1 cellular context compared by ENCODE assay signal in genomic region chr16:72224260-72224768, GRCh38.
TF ChIP-seq lines count a peak whose summit lies in the region.

No MANE protein-coding gene starts in this region.

TF ChIP-seq in HepG2, 621 proteins besides CTCF, POLR2A, EP300 and RAD21 (continues in another document):
- TF ChIP-seq, protein P1, sequence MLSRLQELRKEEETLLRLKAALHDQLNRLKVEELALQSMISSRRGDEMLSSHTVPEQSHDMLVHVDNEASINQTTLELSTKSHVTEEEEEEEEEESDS (CRISPR knock-in tag; IDR thresholded peaks at IDR 0.05; ENCODE audit: borderline replicate concordance) = no peak
- no peak for TF ChIP-seq PRPF4 (IDR thresholded peaks at IDR 0.05; ENCODE audit: low read depth, low read length, poor library complexity, severe bottlenecking)
- no peak for TF ChIP-seq ZNF879 (CRISPR knock-in tag; IDR thresholded peaks at IDR 0.05)
- TF ChIP-seq FUBP1 (CRISPR knock-in tag; IDR thresholded peaks at IDR 0.05; ENCODE audit: borderline replicate concordance) = no peak
- TF ChIP-seq, protein P2, sequence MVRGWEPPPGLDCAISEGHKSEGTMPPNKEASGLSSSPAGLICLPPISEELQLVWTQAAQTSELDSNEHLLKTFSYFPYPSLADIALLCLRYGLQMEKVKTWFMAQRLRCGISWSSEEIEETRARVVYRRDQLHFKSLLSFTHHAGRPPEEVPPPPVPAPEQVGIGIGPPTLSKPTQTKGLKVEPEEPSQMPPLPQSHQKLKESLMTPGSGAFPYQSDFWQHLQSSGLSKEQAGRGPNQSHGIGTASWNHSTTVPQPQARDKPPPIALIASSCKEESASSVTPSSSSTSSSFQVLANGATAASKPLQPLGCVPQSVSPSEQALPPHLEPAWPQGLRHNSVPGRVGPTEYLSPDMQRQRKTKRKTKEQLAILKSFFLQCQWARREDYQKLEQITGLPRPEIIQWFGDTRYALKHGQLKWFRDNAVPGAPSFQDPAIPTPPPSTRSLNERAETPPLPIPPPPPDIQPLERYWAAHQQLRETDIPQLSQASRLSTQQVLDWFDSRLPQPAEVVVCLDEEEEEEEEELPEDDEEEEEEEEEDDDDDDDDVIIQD (CRISPR knock-in tag; IDR thresholded peaks at IDR 0.05; ENCODE audit: low read depth) = no peak
- no peak for TF ChIP-seq ZNF547 (CRISPR knock-in tag; IDR thresholded peaks at IDR 0.05)
- TF ChIP-seq MED13 (CRISPR knock-in tag; IDR thresholded peaks at IDR 0.05) = no peak
- no peak for TF ChIP-seq HIC2 (CRISPR knock-in tag; IDR thresholded peaks at IDR 0.05; ENCODE audit: low read depth)
- TF ChIP-seq NONO (IDR thresholded peaks at IDR 0.05) = no peak
- TF ChIP-seq NONO (CRISPR knock-in tag; conservative IDR thresholded peaks at IDR 0.05) = 0 out of 2 replicates have a peak, but pooled peaks have one; percentile 16
- TF ChIP-seq ZNF234 (CRISPR knock-in tag; conservative IDR thresholded peaks at IDR 0.05) = no peak
- TF ChIP-seq ZNF772 (CRISPR knock-in tag; IDR thresholded peaks at IDR 0.05) = no peak
- TF ChIP-seq LCORL (IDR thresholded peaks at IDR 0.05) = peak; percentile 87
- TF ChIP-seq LCORL (CRISPR knock-in tag; IDR thresholded peaks at IDR 0.05) = peak; percentile 85
- no peak for TF ChIP-seq ZNF740 (CRISPR knock-in tag; IDR thresholded peaks at IDR 0.05)
- no peak for TF ChIP-seq ZNF276 (CRISPR knock-in tag; IDR thresholded peaks at IDR 0.05; ENCODE audit: low read depth)
- TF ChIP-seq ZMYM4 (CRISPR knock-in tag; IDR thresholded peaks at IDR 0.05) = peak; percentile 85
- TF ChIP-seq NR3C1 (CRISPR knock-in tag; IDR thresholded peaks at IDR 0.05) = no peak
- TF ChIP-seq ZNF776 (CRISPR knock-in tag; IDR thresholded peaks at IDR 0.05) = no peak
- TF ChIP-seq ZNF670 (CRISPR knock-in tag; IDR thresholded peaks at IDR 0.05; ENCODE audit: borderline replicate concordance) = 0 out of 2 replicates have a peak, but pooled peaks have one; percentile 46
- TF ChIP-seq ONECUT2 (CRISPR knock-in tag; IDR thresholded peaks at IDR 0.05) = peak; percentile 47; the same call in 1 of the 2 replicates
- TF ChIP-seq, protein P3, sequence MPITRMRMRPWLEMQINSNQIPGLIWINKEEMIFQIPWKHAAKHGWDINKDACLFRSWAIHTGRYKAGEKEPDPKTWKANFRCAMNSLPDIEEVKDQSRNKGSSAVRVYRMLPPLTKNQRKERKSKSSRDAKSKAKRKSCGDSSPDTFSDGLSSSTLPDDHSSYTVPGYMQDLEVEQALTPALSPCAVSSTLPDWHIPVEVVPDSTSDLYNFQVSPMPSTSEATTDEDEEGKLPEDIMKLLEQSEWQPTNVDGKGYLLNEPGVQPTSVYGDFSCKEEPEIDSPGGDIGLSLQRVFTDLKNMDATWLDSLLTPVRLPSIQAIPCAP (CRISPR knock-in tag; IDR thresholded peaks at IDR 0.05; ENCODE audit: low read depth) = no peak
- no peak for TF ChIP-seq ZNF572 (CRISPR knock-in tag; IDR thresholded peaks at IDR 0.05)
- TF ChIP-seq ZNF768 (CRISPR knock-in tag; IDR thresholded peaks at IDR 0.05) = no peak
- TF ChIP-seq ZNF235 (CRISPR knock-in tag; IDR thresholded peaks at IDR 0.05; ENCODE audit: borderline replicate concordance) = no peak
- no peak for TF ChIP-seq TRIM24 (CRISPR knock-in tag; IDR thresholded peaks at IDR 0.05)
- no peak for TF ChIP-seq ZNF720 (CRISPR knock-in tag; IDR thresholded peaks at IDR 0.05)
- TF ChIP-seq DNMT1 (CRISPR knock-in tag; IDR thresholded peaks at IDR 0.05) = no peak
- TF ChIP-seq, protein P4, sequence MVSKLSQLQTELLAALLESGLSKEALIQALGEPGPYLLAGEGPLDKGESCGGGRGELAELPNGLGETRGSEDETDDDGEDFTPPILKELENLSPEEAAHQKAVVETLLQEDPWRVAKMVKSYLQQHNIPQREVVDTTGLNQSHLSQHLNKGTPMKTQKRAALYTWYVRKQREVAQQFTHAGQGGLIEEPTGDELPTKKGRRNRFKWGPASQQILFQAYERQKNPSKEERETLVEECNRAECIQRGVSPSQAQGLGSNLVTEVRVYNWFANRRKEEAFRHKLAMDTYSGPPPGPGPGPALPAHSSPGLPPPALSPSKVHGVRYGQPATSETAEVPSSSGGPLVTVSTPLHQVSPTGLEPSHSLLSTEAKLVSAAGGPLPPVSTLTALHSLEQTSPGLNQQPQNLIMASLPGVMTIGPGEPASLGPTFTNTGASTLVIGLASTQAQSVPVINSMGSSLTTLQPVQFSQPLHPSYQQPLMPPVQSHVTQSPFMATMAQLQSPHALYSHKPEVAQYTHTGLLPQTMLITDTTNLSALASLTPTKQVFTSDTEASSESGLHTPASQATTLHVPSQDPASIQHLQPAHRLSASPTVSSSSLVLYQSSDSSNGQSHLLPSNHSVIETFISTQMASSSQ (IDR thresholded peaks at IDR 0.05; ENCODE audit: low read depth) = peak; percentile 35; the same call in 1 of the 2 replicates
- TF ChIP-seq, protein P4 (CRISPR knock-in tag; IDR thresholded peaks at IDR 0.05; ENCODE audit: borderline replicate concordance) = peak; percentile 32; the same call in 1 of the 2 replicates
- TF ChIP-seq, protein P5, sequence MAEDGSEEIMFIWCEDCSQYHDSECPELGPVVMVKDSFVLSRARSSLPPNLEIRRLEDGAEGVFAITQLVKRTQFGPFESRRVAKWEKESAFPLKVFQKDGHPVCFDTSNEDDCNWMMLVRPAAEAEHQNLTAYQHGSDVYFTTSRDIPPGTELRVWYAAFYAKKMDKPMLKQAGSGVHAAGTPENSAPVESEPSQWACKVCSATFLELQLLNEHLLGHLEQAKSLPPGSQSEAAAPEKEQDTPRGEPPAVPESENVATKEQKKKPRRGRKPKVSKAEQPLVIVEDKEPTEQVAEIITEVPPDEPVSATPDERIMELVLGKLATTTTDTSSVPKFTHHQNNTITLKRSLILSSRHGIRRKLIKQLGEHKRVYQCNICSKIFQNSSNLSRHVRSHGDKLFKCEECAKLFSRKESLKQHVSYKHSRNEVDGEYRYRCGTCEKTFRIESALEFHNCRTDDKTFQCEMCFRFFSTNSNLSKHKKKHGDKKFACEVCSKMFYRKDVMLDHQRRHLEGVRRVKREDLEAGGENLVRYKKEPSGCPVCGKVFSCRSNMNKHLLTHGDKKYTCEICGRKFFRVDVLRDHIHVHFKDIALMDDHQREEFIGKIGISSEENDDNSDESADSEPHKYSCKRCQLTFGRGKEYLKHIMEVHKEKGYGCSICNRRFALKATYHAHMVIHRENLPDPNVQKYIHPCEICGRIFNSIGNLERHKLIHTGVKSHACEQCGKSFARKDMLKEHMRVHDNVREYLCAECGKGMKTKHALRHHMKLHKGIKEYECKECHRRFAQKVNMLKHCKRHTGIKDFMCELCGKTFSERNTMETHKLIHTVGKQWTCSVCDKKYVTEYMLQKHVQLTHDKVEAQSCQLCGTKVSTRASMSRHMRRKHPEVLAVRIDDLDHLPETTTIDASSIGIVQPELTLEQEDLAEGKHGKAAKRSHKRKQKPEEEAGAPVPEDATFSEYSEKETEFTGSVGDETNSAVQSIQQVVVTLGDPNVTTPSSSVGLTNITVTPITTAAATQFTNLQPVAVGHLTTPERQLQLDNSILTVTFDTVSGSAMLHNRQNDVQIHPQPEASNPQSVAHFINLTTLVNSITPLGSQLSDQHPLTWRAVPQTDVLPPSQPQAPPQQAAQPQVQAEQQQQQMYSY (CRISPR knock-in tag; IDR thresholded peaks at IDR 0.05) = no peak
- TF ChIP-seq, protein P6, sequence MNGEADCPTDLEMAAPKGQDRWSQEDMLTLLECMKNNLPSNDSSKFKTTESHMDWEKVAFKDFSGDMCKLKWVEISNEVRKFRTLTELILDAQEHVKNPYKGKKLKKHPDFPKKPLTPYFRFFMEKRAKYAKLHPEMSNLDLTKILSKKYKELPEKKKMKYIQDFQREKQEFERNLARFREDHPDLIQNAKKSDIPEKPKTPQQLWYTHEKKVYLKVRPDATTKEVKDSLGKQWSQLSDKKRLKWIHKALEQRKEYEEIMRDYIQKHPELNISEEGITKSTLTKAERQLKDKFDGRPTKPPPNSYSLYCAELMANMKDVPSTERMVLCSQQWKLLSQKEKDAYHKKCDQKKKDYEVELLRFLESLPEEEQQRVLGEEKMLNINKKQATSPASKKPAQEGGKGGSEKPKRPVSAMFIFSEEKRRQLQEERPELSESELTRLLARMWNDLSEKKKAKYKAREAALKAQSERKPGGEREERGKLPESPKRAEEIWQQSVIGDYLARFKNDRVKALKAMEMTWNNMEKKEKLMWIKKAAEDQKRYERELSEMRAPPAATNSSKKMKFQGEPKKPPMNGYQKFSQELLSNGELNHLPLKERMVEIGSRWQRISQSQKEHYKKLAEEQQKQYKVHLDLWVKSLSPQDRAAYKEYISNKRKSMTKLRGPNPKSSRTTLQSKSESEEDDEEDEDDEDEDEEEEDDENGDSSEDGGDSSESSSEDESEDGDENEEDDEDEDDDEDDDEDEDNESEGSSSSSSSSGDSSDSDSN (CRISPR knock-in tag; IDR thresholded peaks at IDR 0.05) = no peak
- no peak for TF ChIP-seq ZFP36L1 (CRISPR knock-in tag; IDR thresholded peaks at IDR 0.05)
- peak; percentile 73; the same call in 1 of the 2 replicates for TF ChIP-seq SPEN (CRISPR knock-in tag; IDR thresholded peaks at IDR 0.05; ENCODE audit: low read depth)
- TF ChIP-seq, protein P7, sequence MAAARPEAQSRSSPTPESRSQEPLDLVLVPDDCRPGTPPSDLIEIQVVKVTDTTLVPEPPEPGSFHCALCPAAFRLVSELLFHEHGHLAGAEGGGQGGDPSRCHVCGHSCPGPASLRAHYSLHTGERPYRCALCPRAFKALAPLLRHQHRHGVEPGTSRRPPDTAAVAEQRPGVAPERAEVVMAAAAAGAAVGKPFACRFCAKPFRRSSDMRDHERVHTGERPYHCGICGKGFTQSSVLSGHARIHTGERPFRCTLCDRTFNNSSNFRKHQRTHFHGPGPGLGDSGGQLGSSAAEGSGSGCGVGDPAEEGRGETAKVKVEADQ (CRISPR knock-in tag; IDR thresholded peaks at IDR 0.05; ENCODE audit: borderline replicate concordance) = no peak
